In genomic region chr5:172282277-172283019, GRCh38 we compare ENCODE assay signal across 8 cellular contexts. TPM values are rescaled to one million over a fixed set of nuclear protein-coding genes. Genes with fewer than 3 reads are reported as not detected.
DNase-seq lines count a peak whose midpoint lies in the region; ATAC-seq and TF ChIP-seq lines count a peak whose summit lies in the region.

No MANE protein-coding gene starts in this region.

- peaks cover 5% of the 10 kb centered on the region for H3K36me3 Mint-ChIP-seq in central memory CD8-positive, alpha-beta T cell (ENCODE audit: insufficient read depth)

- ATAC-seq in central memory CD8-positive, alpha-beta T cell (replicated peaks; ENCODE audit: extremely low read depth, poor library complexity, severe bottlenecking) = no peak
- ATAC-seq in GM19324 (IDR thresholded peaks at IDR 0.05; ENCODE audit: low FRiP score, unreplicated experiment) = no peak

- H3K36me3 ChIP-seq in BE2C (no peaks in the 10 kb centered on the region), KOPT-K1 (ENCODE audit: insufficient read depth, low read length) (peaks cover 5% of the 10 kb centered on the region; the same call in 1 of the 2 replicates), muscle layer of duodenum (ENCODE audit: control insufficient read depth in 1 of 2, insufficient read depth in 2 of 2, low read length in 2 of 2) (no peaks in the 10 kb centered on the region)

- no peaks in the 10 kb centered on the region for H3K9me3 Mint-ChIP-seq in central memory CD8-positive, alpha-beta T cell

- no peak for TF ChIP-seq CTCF in BE2C (IDR thresholded peaks at IDR 0.05; ENCODE audit: low read depth, low read length)

- DNase-seq in BE2C (no peak), NOMO-1 treated with DMSO at 0.1 percent for 48 hours (lab: John Stamatoyannopoulos, UW; ENCODE audit: unreplicated experiment) (no peak), NCI-H187 (lab: John Stamatoyannopoulos, UW) (no peak)
- DNase-seq in central memory CD8-positive, alpha-beta T cell (ENCODE audit: low spot score in 2 of 2) = no peak
- no peak for DNase-seq in stimulated activated CD4-positive, alpha-beta T cell treated with anti-CD3 and anti-CD28 coated beads, Interleukin-2, amount 100 ng/mL, for 48 hours

- H3K9me3 ChIP-seq in BE2C (no peaks in the 10 kb centered on the region), KOPT-K1 (ENCODE audit: insufficient read depth, low read length, poor library complexity, severe bottlenecking) (peaks cover 5% of the 10 kb centered on the region), muscle layer of duodenum (ENCODE audit: control insufficient read depth in 1 of 2, low read length in 2 of 2) (no peaks in the 10 kb centered on the region)

- H3K4me1 ChIP-seq in BE2C = peaks cover 5% of the 10 kb centered on the region
- peaks cover 0 to 18% of the 10 kb centered on the region in 2 donors for H3K4me1 ChIP-seq in muscle layer of duodenum (ENCODE audit: control insufficient read depth in 1 of 2, insufficient read depth in 2 of 2, low read length in 2 of 2)

- no peaks in the 10 kb centered on the region for H3K27me3 Mint-ChIP-seq in central memory CD8-positive, alpha-beta T cell

- H3K27ac Mint-ChIP-seq in central memory CD8-positive, alpha-beta T cell (ENCODE audit: low read depth) = no peak overlapping the region

- H3K27ac ChIP-seq in KOPT-K1 (ENCODE audit: low read depth, low read length, poor library complexity, severe bottlenecking) (peak overlapping the region; percentile 74), muscle layer of duodenum (ENCODE audit: low read length) (peak overlapping the region; percentile 62)

- peak overlapping the region; percentile 83 for H3K4me3 Mint-ChIP-seq in central memory CD8-positive, alpha-beta T cell

- peaks cover 16% of the 10 kb centered on the region for H3K4me1 Mint-ChIP-seq in central memory CD8-positive, alpha-beta T cell

- H3K4me3 ChIP-seq in BE2C (ENCODE audit: low read depth, low read length) = peak overlapping the region; percentile 94
- peak overlapping the region; percentile 81 to 89 for H3K4me3 ChIP-seq in muscle layer of duodenum (ENCODE audit: low read depth in 1 of 2, low read length in 2 of 2)

- H3K27me3 ChIP-seq in BE2C (no peaks in the 10 kb centered on the region), muscle layer of duodenum (ENCODE audit: low read depth, low read length) (no peaks in the 10 kb centered on the region)

RNA-seq across cellular contexts. Expression of gene UBTD2, which starts 1.1 kb away (rescaled TPM):
- 22.3 TPM for polyA plus RNA-seq in BE2C (2012; ENCODE audit: insufficient read depth, insufficient read length, low read depth)
